In genomic region chr1:231284441-231284840, GRCh38 we compare ENCODE assay signal across 26 cellular contexts.
"Had no signal": no experiment of that assay in that cellular context is flagged by ENCODE, and none has a peak within 500 bp of the region (broad histone marks: within the 10 kb centered on the region; RNA-seq: fewer than 3 reads in every experiment).

No MANE protein-coding gene starts in this region.

- H3K4me3 ChIP-seq: ascending aorta, cardiac muscle cell, SJCRH30, SK-N-MC had no signal

- DNase-seq: activated CD4-positive, alpha-beta T cell treated with anti-CD3 and anti-CD28 coated beads for 36 hours; activated CD4-positive, alpha-beta T cell treated with anti-CD3 and anti-CD28 coated beads, Interleukin-2, amount 10 ng/mL, durations not matched to agents 7 days and 5 days; activated CD4-positive, alpha-beta T cell treated with anti-CD3 and anti-CD28 coated beads, Interleukin-2, amount 50 U/mL, for 48 hours; activated CD8-positive, alpha-beta T cell treated with anti-CD3 and anti-CD28 coated beads, Interleukin-2, amount 10 ng/mL, durations not matched to agents 7 days and 5 days; activated gamma-delta T cell; activated naive CD4-positive, alpha-beta T cell treated with Interleukin-2 at 50 U/mL for 16 hours; activated naive CD8-positive, alpha-beta T cell treated with anti-CD3 and anti-CD28 coated beads, Interleukin-2, amount 10 ng/mL, durations not matched to agents 7 days and 5 days; activated T-cell treated with anti-CD3 and anti-CD28 coated beads, Interleukin-2, amount 50 U/mL, for 24 hours; amygdala; NCI-H1092 treated with DMSO at 0.1 percent for 48 hours; NCI-H1417; NCI-H146; NCI-H187; NCI-H2029 treated with DMSO at 0.1 percent for 48 hours; NCI-H2107; NCI-H2171; NCI-H510A; NCI-H69; OCI-M1; SHP77; SJCRH30; T1000 had no signal

- H3K4me1 ChIP-seq: ascending aorta, SJCRH30 had no signal

- ATAC-seq: activated CD4-positive, alpha-beta T cell treated with anti-CD3 and anti-CD28 coated beads for 36 hours; activated CD4-positive, CD25-positive, alpha-beta regulatory T cell treated with anti-CD3 and anti-CD28 coated beads, Interleukin-2, amount 50 U/mL, for 24 hours; activated CD8-positive, alpha-beta T cell treated with anti-CD3 and anti-CD28 coated beads, Interleukin-2, amount 10 ng/mL, durations not matched to agents 7 days and 5 days had no signal

- H3K9me3 ChIP-seq: ascending aorta, SJCRH30 had no signal

- H3K36me3 ChIP-seq: ascending aorta, cardiac muscle cell, SJCRH30 had no signal

- H3K27me3 ChIP-seq: ascending aorta, cardiac muscle cell, SJCRH30 had no signal
